In genomic region chr11:10109836-10110235, GRCh38 we compare ENCODE assay signal across 13 cellular contexts.
A peak's percentile ranks its signal among the peaks of the same experiment; 100 is the strongest.
DNase-seq lines count a peak whose midpoint lies in the region; ATAC-seq and TF ChIP-seq lines count a peak whose summit lies in the region.
"Had no signal": no experiment of that assay in that cellular context is flagged by ENCODE, and none has a peak within 500 bp of the region (broad histone marks: within the 10 kb centered on the region; RNA-seq: fewer than 3 reads in every experiment).

No MANE protein-coding gene starts in this region.

- H3K9ac ChIP-seq in GM23248, result 0 out of 2 replicates have a peak overlapping the region, but pooled peaks have one; percentile 3

- H4K20me1 ChIP-seq in GM23248 (ENCODE audit: insufficient read depth), result no peaks in the 10 kb centered on the region

- peak; percentile 80 for DNase-seq in GM23248
- peak; percentile 79 for DNase-seq in amniotic epithelial cell (ENCODE audit: low read depth)
- no peak for DNase-seq in heart right ventricle
- no peak for DNase-seq in suprapubic skin (ENCODE audit: low spot score in 2 of 2)
- DNase-seq in activated naive CD8-positive, alpha-beta T cell treated with anti-CD3 and anti-CD28 coated beads, Interleukin-2, amount 50 U/mL, for 24 hours, result no peak
- no peak for DNase-seq in stimulated activated effector memory CD8-positive, alpha-beta T cell treated with anti-CD3 and anti-CD28 coated beads, Interleukin-12 subunit alpha, Interleukin-12 subunit beta, amount 100 ng/mL, for 72 hours (ENCODE audit: low spot score in 2 of 2)
- DNase-seq: activated naive CD8-positive, alpha-beta T cell treated with anti-CD3 and anti-CD28 coated beads, Interleukin-2, amount 10 ng/mL, durations not matched to agents 7 days and 5 days; effector CD8-positive, alpha-beta T cell; midbrain; posterior cingulate gyrus; stimulated activated CD4-positive, alpha-beta T cell treated with anti-CD3 and anti-CD28 coated beads, Interleukin-4, amount 100 ng/mL, for 1 hour had no signal

- TF ChIP-seq CTCF in heart right ventricle (IDR thresholded peaks at IDR 0.05), result no peak
- no peak for TF ChIP-seq CTCF in suprapubic skin (IDR thresholded peaks at IDR 0.05)

- H3K27ac ChIP-seq in GM23248 (peak overlapping the region; percentile 56), heart right ventricle (peak overlapping the region in 7 of 10 donors; percentile 0 to 66 (median 17)), suprapubic skin (peak overlapping the region; percentile 53)

- H3K27me3 Mint-ChIP-seq in activated naive CD8-positive, alpha-beta T cell treated with anti-CD3 and anti-CD28 coated beads, Interleukin-2, amount 50 U/mL, for 24 hours, result no peaks in the 10 kb centered on the region
- H3K27me3 Mint-ChIP-seq: activated naive CD8-positive, alpha-beta T cell treated with anti-CD3 and anti-CD28 coated beads, Interleukin-2, amount 10 ng/mL, durations not matched to agents 7 days and 5 days; stimulated activated naive CD8-positive, alpha-beta T cell treated with anti-CD3 and anti-CD28 coated beads, Interleukin-15, Interleukin-2, amounts not matched to agents 100 ng/mL and 50 ng/mL, for 24 hours had no signal

- H3K9me2 ChIP-seq in GM23248 (ENCODE audit: insufficient read depth), result no peaks in the 10 kb centered on the region

- WGBS in GM23248 (ENCODE audit: low coverage in 1 of 2, low lambda C conversion rate in 2 of 2, missing lambda C conversion rate in 2 of 2), 2 experiments, result 0 to 5% methylated on average over 1 of the region's 1 CpG
- 12 to 18% methylated on average over 1 of the region's 1 CpG for WGBS in heart right ventricle, 2 donors
- WGBS in suprapubic skin, result 21% methylated on average over 1 of the region's 1 CpG

- peak in 7 of 8 donors; percentile 39 to 85 (median 71) for ATAC-seq in heart right ventricle
- ATAC-seq in activated CD4-positive, CD25-positive, alpha-beta regulatory T cell treated with anti-CD3 and anti-CD28 coated beads, Interleukin-2, amount 50 U/mL, for 24 hours, result no peak
- no peak for ATAC-seq in activated naive CD8-positive, alpha-beta T cell treated with anti-CD3 and anti-CD28 coated beads, Interleukin-2, amount 50 U/mL, for 24 hours
- no peak for ATAC-seq in stimulated activated effector memory CD8-positive, alpha-beta T cell treated with anti-CD3 and anti-CD28 coated beads, Interleukin-12 subunit alpha, Interleukin-12 subunit beta, amount 100 ng/mL, for 72 hours

- no peak for TF ChIP-seq EP300 in suprapubic skin (IDR thresholded peaks at IDR 0.05)

- H2AFZ ChIP-seq in GM23248, result no peak overlapping the region

- no peaks in the 10 kb centered on the region for H3K9me3 Mint-ChIP-seq in activated naive CD8-positive, alpha-beta T cell treated with anti-CD3 and anti-CD28 coated beads, Interleukin-2, amount 50 U/mL, for 24 hours
- no peaks in the 10 kb centered on the region for H3K9me3 Mint-ChIP-seq in stimulated activated effector memory CD8-positive, alpha-beta T cell treated with anti-CD3 and anti-CD28 coated beads, Interleukin-12 subunit alpha, Interleukin-12 subunit beta, amount 100 ng/mL, for 72 hours
- H3K9me3 Mint-ChIP-seq: activated naive CD8-positive, alpha-beta T cell treated with anti-CD3 and anti-CD28 coated beads, Interleukin-2, amount 10 ng/mL, durations not matched to agents 7 days and 5 days had no signal

- no peaks in the 10 kb centered on the region for H3K4me1 Mint-ChIP-seq in activated naive CD8-positive, alpha-beta T cell treated with anti-CD3 and anti-CD28 coated beads, Interleukin-2, amount 50 U/mL, for 24 hours
- H3K4me1 Mint-ChIP-seq in stimulated activated effector memory CD8-positive, alpha-beta T cell treated with anti-CD3 and anti-CD28 coated beads, Interleukin-12 subunit alpha, Interleukin-12 subunit beta, amount 100 ng/mL, for 72 hours, result no peaks in the 10 kb centered on the region
- H3K4me1 Mint-ChIP-seq: activated naive CD8-positive, alpha-beta T cell treated with anti-CD3 and anti-CD28 coated beads, Interleukin-2, amount 10 ng/mL, durations not matched to agents 7 days and 5 days had no signal

- H3K36me3 ChIP-seq in GM23248 (ENCODE audit: low read depth) (no peaks in the 10 kb centered on the region), heart right ventricle (no peaks in the 10 kb centered on the region), suprapubic skin (no peaks in the 10 kb centered on the region)

- H3K4me3 ChIP-seq in GM23248, result peak overlapping the region; percentile 22
- no peak overlapping the region for H3K4me3 ChIP-seq in heart right ventricle
- no peak overlapping the region for H3K4me3 ChIP-seq in suprapubic skin

- TF ChIP-seq POLR2A in suprapubic skin (IDR thresholded peaks at IDR 0.05), result no peak

- H3K27me3 ChIP-seq in GM23248 (replicated peaks; ENCODE audit: insufficient read depth) (no peaks in the 10 kb centered on the region), heart right ventricle (no peaks in the 10 kb centered on the region), suprapubic skin (no peaks in the 10 kb centered on the region)

- H3K4me2 ChIP-seq in GM23248 (ENCODE audit: unreplicated experiment), result peak overlapping the region; percentile 44

- intact Hi-C loops in heart right ventricle (cut with DNase I), result loop anchor here in 3 of 10 donors (10.0 kb wide), 1 partner anchor 195 kb away; the partner anchor contains the start of gene ADM (in 3 of the 3)

- H3K9me3 ChIP-seq in GM23248 (ENCODE audit: low read depth) (no peaks in the 10 kb centered on the region), heart right ventricle (no peaks in the 10 kb centered on the region), suprapubic skin (no peaks in the 10 kb centered on the region)

- H3F3A ChIP-seq in GM23248 (ENCODE audit: insufficient read depth), result peaks cover 27% of the 10 kb centered on the region

- H3K27ac Mint-ChIP-seq in activated naive CD8-positive, alpha-beta T cell treated with anti-CD3 and anti-CD28 coated beads, Interleukin-2, amount 50 U/mL, for 24 hours, result no peak overlapping the region
- no peak overlapping the region for H3K27ac Mint-ChIP-seq in stimulated activated effector memory CD8-positive, alpha-beta T cell treated with anti-CD3 and anti-CD28 coated beads, Interleukin-12 subunit alpha, Interleukin-12 subunit beta, amount 100 ng/mL, for 72 hours
- H3K27ac Mint-ChIP-seq: activated naive CD8-positive, alpha-beta T cell treated with anti-CD3 and anti-CD28 coated beads, Interleukin-2, amount 10 ng/mL, durations not matched to agents 7 days and 5 days; stimulated activated naive CD8-positive, alpha-beta T cell treated with anti-CD3 and anti-CD28 coated beads, Interleukin-15, Interleukin-2, amounts not matched to agents 100 ng/mL and 50 ng/mL, for 24 hours had no signal

- H3K79me2 ChIP-seq in GM23248 (ENCODE audit: insufficient read depth), result peaks cover 53% of the 10 kb centered on the region

- no peaks in the 10 kb centered on the region for H3K36me3 Mint-ChIP-seq in activated naive CD8-positive, alpha-beta T cell treated with anti-CD3 and anti-CD28 coated beads, Interleukin-2, amount 50 U/mL, for 24 hours (ENCODE audit: low read depth)
- no peaks in the 10 kb centered on the region for H3K36me3 Mint-ChIP-seq in stimulated activated effector memory CD8-positive, alpha-beta T cell treated with anti-CD3 and anti-CD28 coated beads, Interleukin-12 subunit alpha, Interleukin-12 subunit beta, amount 100 ng/mL, for 72 hours

- in situ Hi-C loops in GM23248 (cut with MboI), result no loop called here

- H3K4me1 ChIP-seq in GM23248 (ENCODE audit: insufficient read depth) (peaks cover 38% of the 10 kb centered on the region), heart right ventricle (peaks cover 2 to 36% (median 22%) of the 10 kb centered on the region in 9 donors), suprapubic skin (peaks cover 17% of the 10 kb centered on the region)

- H3K4me3 Mint-ChIP-seq in activated naive CD8-positive, alpha-beta T cell treated with anti-CD3 and anti-CD28 coated beads, Interleukin-2, amount 50 U/mL, for 24 hours, result no peak overlapping the region
- no peak overlapping the region for H3K4me3 Mint-ChIP-seq in stimulated activated effector memory CD8-positive, alpha-beta T cell treated with anti-CD3 and anti-CD28 coated beads, Interleukin-12 subunit alpha, Interleukin-12 subunit beta, amount 100 ng/mL, for 72 hours
- H3K4me3 Mint-ChIP-seq: activated naive CD8-positive, alpha-beta T cell treated with anti-CD3 and anti-CD28 coated beads, Interleukin-2, amount 10 ng/mL, durations not matched to agents 7 days and 5 days; stimulated activated naive CD8-positive, alpha-beta T cell treated with anti-CD3 and anti-CD28 coated beads, Interleukin-15, Interleukin-2, amounts not matched to agents 100 ng/mL and 50 ng/mL, for 24 hours had no signal

Comparison
In these comparisons a context has a peak if more than half of its experiments do, and no peak if none do; other contexts are left out.
1. DNase-seq: peak in GM23248 (single experiment) and amniotic epithelial cell (single experiment); none in heart right ventricle (0 of 2), suprapubic skin (0 of 2), activated naive CD8-positive, alpha-beta T cell treated with anti-CD3 and anti-CD28 coated beads, Interleukin-2, amount 50 U/mL, for 24 hours (single experiment) and stimulated activated effector memory CD8-positive, alpha-beta T cell treated with anti-CD3 and anti-CD28 coated beads, Interleukin-12 subunit alpha, Interleukin-12 subunit beta, amount 100 ng/mL, for 72 hours (0 of 2).
2. ATAC-seq: peak in heart right ventricle (7 of 8); none in activated CD4-positive, CD25-positive, alpha-beta regulatory T cell treated with anti-CD3 and anti-CD28 coated beads, Interleukin-2, amount 50 U/mL, for 24 hours (0 of 2), activated naive CD8-positive, alpha-beta T cell treated with anti-CD3 and anti-CD28 coated beads, Interleukin-2, amount 50 U/mL, for 24 hours (single experiment) and stimulated activated effector memory CD8-positive, alpha-beta T cell treated with anti-CD3 and anti-CD28 coated beads, Interleukin-12 subunit alpha, Interleukin-12 subunit beta, amount 100 ng/mL, for 72 hours (single experiment).
3. Peak in every context shown above with its lines, with median percentiles within 50 percentile points of each other: H3K27ac ChIP-seq.